Comparison of ENCODE assay signal across 12 cellular contexts in the genomic region with DNA sequence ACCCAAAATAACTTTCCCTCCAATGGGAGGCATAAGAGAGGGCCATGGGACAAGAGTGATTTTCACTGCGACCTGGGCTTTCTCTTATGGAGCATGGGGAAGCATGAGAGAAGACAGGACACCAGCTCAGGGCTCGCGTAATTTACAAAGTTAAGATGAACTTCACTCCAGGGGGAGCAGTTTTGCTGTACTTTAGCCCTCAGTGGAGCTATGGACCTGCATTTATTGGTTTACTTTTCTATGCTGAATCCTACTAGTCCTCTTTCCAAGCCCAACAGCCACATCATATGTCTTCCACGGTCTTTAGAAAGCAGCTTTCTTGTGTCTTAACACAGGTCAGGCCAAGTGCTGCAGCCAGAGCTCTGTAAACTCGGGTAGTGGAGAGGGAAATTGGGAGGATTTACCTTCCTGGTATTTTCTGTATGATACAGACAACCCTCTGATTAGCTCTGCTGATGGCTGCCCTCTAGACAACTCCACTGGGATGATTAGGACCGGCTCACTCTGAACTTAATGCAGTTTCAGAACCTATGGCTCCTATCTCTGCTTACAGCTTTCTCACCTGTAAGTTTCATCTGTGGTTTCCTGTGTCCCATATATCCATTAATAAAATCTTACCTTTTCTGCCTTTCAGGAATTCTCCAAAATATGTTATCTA.
A peak's percentile ranks its signal among the peaks of the same experiment; 100 is the strongest.
DNase-seq lines count a peak whose midpoint lies in the region; ATAC-seq, FAIRE-seq and TF ChIP-seq lines count a peak whose summit lies in the region.
"Had no signal": no experiment of that assay in that cellular context is flagged by ENCODE, and none has a peak within 500 bp of the region (broad histone marks: within the 10 kb centered on the region; RNA-seq: fewer than 3 reads in every experiment).

No MANE protein-coding gene starts in this region.

- TF ChIP-seq CTCF in astrocyte (IDR thresholded peaks at IDR 0.05; ENCODE audit: insufficient read depth, low read depth, low read length) (peak; percentile 10), keratinocyte (optimal IDR thresholded peaks at IDR 0.05 in 1 of 3, IDR thresholded peaks at IDR 0.05 in 1 of 3, conservative IDR thresholded peaks at IDR 0.05 in 1 of 3; ENCODE audit: extremely low read depth in 1 of 3, insufficient read depth in 2 of 3, low read length in 3 of 3) (peak in 2 of 3 experiments; percentile 30 to 32), GM20000 (IDR thresholded peaks at IDR 0.05; ENCODE audit: extremely low read depth, missing control alignments) (no peak)

- H3K4me3 Mint-ChIP-seq in astrocyte (ENCODE audit: unreplicated experiment): no peak overlapping the region

- H3K27me3 Mint-ChIP-seq in astrocyte (ENCODE audit: low read depth, unreplicated experiment): no peaks in the 10 kb centered on the region

- H3K27ac Mint-ChIP-seq in astrocyte (ENCODE audit: unreplicated experiment): no peak overlapping the region

- H3K4me2 ChIP-seq in astrocyte (ENCODE audit: low read length) (no peak overlapping the region), keratinocyte (ENCODE audit: control insufficient read depth, extremely low read depth, insufficient read depth, low read depth, low read length) (no peak overlapping the region)

- H3K4me1 ChIP-seq in astrocyte (ENCODE audit: insufficient read depth, low read length) (no peaks in the 10 kb centered on the region), keratinocyte (ENCODE audit: control insufficient read depth, extremely low read depth, insufficient read depth, low read length) (no peaks in the 10 kb centered on the region)
- H3K4me1 ChIP-seq: lower lobe of right lung had no signal

- no peak for ATAC-seq in HG03521 (IDR thresholded peaks at IDR 0.05; ENCODE audit: unreplicated experiment)
- ATAC-seq: lower lobe of right lung had no signal

- no peak overlapping the region for H3K4me3 ChIP-seq in astrocyte (ENCODE audit: insufficient read depth, low read depth, low read length)
- H3K4me3 ChIP-seq in keratinocyte (ENCODE audit: control insufficient read depth in 2 of 3, extremely low read depth in 1 of 3, insufficient read depth in 2 of 3, low read depth in 1 of 3, low read length in 3 of 3): no peak overlapping the region
- H3K4me3 ChIP-seq: lower lobe of right lung had no signal

- dilution Hi-C loops in keratinocyte (cut with MboI; ENCODE audit: extremely low pct_ligation_motif_present, low sequenced_read_pairs): no loop called here

- FAIRE-seq in astrocyte (lab: Jason Lieb, UNC): no peak
- FAIRE-seq in keratinocyte (lab: Jason Lieb, UNC): no peak

- H3K36me3 ChIP-seq in astrocyte (ENCODE audit: insufficient read depth, low read length): no peaks in the 10 kb centered on the region
- H3K36me3 ChIP-seq in keratinocyte (ENCODE audit: control insufficient read depth in 2 of 2, extremely low read depth in 1 of 2, insufficient read depth in 2 of 2, low read length in 2 of 2): no peaks in the 10 kb centered on the region
- H3K36me3 ChIP-seq: lower lobe of right lung had no signal

- H3K27me3 ChIP-seq in astrocyte (ENCODE audit: insufficient read depth, low read length) (no peaks in the 10 kb centered on the region), keratinocyte (ENCODE audit: control insufficient read depth, extremely low read depth, insufficient read depth, low read length) (no peaks in the 10 kb centered on the region)

- H3K9ac ChIP-seq in astrocyte (ENCODE audit: low read length) (no peak overlapping the region), keratinocyte (ENCODE audit: control insufficient read depth, extremely low read depth, insufficient read depth, low read length) (no peak overlapping the region)

- H3K27ac ChIP-seq in astrocyte (ENCODE audit: low read depth, low read length) (no peak overlapping the region), keratinocyte (ENCODE audit: control insufficient read depth, insufficient read depth, low read length) (no peak overlapping the region)
- H3K27ac ChIP-seq: lower lobe of right lung had no signal

- H2AFZ ChIP-seq in astrocyte (ENCODE audit: low read depth, low read length) (peak overlapping the region; percentile 58), keratinocyte (ENCODE audit: control insufficient read depth, low read length) (no peak overlapping the region)

- no peaks in the 10 kb centered on the region for H3K9me3 Mint-ChIP-seq in astrocyte (ENCODE audit: unreplicated experiment)

- DNase-seq in Ammon's horn (ENCODE audit: low spot score): peak; percentile 5
- DNase-seq in HPDE6-E6E7 (ENCODE audit: extremely low spot score): peak; percentile 3
- peak; percentile 3 for DNase-seq in astrocyte (ENCODE audit: low read depth)
- no peak for DNase-seq in keratinocyte (ENCODE audit: low read depth, low spot score)
- DNase-seq in T-helper 1 cell: no peak
- no peak for DNase-seq in SIG-M5 treated with dmso at 0.1 percent for 504 hours (lab: John Stamatoyannopoulos, UW; ENCODE audit: unreplicated experiment)
- no peak for DNase-seq in GM20000 (ENCODE audit: low spot score)
- DNase-seq: effector memory CD4-positive, alpha-beta T cell; lower lobe of right lung; NCI-H446 treated with DMSO at 0.1 percent for 48 hours; small intestine had no signal

- H4K20me1 ChIP-seq in astrocyte (ENCODE audit: insufficient read depth, low read length): no peaks in the 10 kb centered on the region
- H4K20me1 ChIP-seq in keratinocyte (ENCODE audit: control insufficient read depth, extremely low read depth, insufficient read depth, low read length): no peaks in the 10 kb centered on the region

- H3K9me3 ChIP-seq in astrocyte (ENCODE audit: insufficient read depth, low read depth, low read length): no peaks in the 10 kb centered on the region
- H3K9me3 ChIP-seq in keratinocyte (ENCODE audit: control insufficient read depth, low read depth, low read length): no peaks in the 10 kb centered on the region
- H3K9me3 ChIP-seq: lower lobe of right lung had no signal

- no peaks in the 10 kb centered on the region for H3K9me1 ChIP-seq in keratinocyte (ENCODE audit: control insufficient read depth, extremely low read depth, insufficient read depth, low read length)

- no peaks in the 10 kb centered on the region for H3K4me1 Mint-ChIP-seq in astrocyte (ENCODE audit: low read depth, unreplicated experiment)

- no peaks in the 10 kb centered on the region for H3K79me2 ChIP-seq in astrocyte (ENCODE audit: insufficient read depth, low read length)
- H3K79me2 ChIP-seq in keratinocyte (ENCODE audit: control insufficient read depth, insufficient read depth, low read length): no peaks in the 10 kb centered on the region

- no peaks in the 10 kb centered on the region for H3K36me3 Mint-ChIP-seq in astrocyte (ENCODE audit: low read depth, unreplicated experiment)

Comparison
In these comparisons a context has a peak if more than half of its experiments do, and no peak if none do; other contexts are left out.
1. DNase-seq: peak in Ammon's horn (single experiment), HPDE6-E6E7 (single experiment) and astrocyte (single experiment); none in keratinocyte (single experiment), T-helper 1 cell (0 of 5), SIG-M5 treated with dmso at 0.1 percent for 504 hours (single experiment) and GM20000 (single experiment).